In the genomic region with DNA sequence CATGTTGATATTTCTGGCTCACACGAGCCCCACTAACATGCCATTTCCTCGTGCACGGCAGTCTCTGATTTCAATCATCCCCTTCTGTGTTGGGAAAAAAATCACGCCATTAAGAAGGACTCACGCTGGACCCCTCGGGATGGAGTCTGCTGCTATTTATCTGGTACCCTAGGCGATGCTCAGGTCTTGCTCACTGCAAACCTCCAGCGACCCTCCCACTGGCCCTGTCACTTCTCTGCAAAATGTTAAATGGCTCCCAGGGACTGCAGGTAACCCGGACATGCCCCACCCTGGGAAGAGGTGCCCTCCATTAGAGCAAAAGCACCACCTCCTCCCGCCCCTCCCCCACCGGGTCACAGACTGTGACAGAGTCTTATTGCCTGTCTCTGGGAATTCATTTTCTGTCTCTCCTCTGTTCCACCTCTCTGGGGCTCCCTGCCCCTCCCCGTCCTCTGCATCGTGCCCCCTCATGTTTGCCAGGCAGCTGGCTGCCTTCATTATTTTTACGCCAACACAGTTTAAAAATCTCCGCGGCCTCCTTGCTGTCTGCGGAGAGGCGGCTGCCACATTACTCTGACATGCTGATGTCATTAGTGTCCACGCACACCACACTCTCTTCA, we compare ENCODE assay signal across 28 cellular contexts. TPM values are rescaled to one million over a fixed set of nuclear protein-coding genes. Genes with fewer than 3 reads are reported as not detected.
"Had no signal": no experiment of that assay in that cellular context is flagged by ENCODE, and none has a peak within 500 bp of the region (broad histone marks: within the 10 kb centered on the region; RNA-seq: fewer than 3 reads in every experiment).

No MANE protein-coding gene starts in this region.

- H3K4me1 ChIP-seq: sigmoid colon, upper lobe of left lung had no signal

- FAIRE-seq: frontal cortex, islet of Langerhans had no signal

- H3K9me3 Mint-ChIP-seq: activated naive CD8-positive, alpha-beta T cell treated with anti-CD3 and anti-CD28 coated beads, Interleukin-2, amount 50 U/mL, for 24 hours; activated T-helper 1 cell treated with anti-CD3 and anti-CD28 coated beads, Interleukin-12 subunit alpha, Interleukin-12 subunit beta, Interleukin-2, Interleukin-4 antibody, amounts not matched to agents 30 ng/mL and 10 ng/mL and 1 ng/mL, durations not matched to agents 14 hours and 24 hours and 36 hours had no signal

- H3K9me3 ChIP-seq: sigmoid colon had no signal

- H3K27me3 ChIP-seq: cardiac muscle cell, neural progenitor cell, upper lobe of left lung had no signal

- H3K36me3 ChIP-seq: cardiac muscle cell, neural progenitor cell, sigmoid colon, thoracic aorta, upper lobe of left lung had no signal

- DNase-seq: activated CD4-positive, alpha-beta T cell treated with anti-CD3 and anti-CD28 coated beads for 1 hour; activated CD4-positive, alpha-beta T cell treated with anti-CD3 and anti-CD28 coated beads, Interleukin-2, amount 50 U/mL, for 1 hour; activated CD8-positive, alpha-beta T cell treated with anti-CD3 and anti-CD28 coated beads, Interleukin-2, amount 10 ng/mL, durations not matched to agents 7 days and 5 days; activated gamma-delta T cell; activated naive CD4-positive, alpha-beta T cell treated with anti-CD3 and anti-CD28 coated beads, Interleukin-2, amount 50 U/mL, for 16 hours; activated naive CD8-positive, alpha-beta T cell treated with anti-CD3 and anti-CD28 coated beads, Interleukin-2, amount 50 U/mL, for 24 hours; dermis blood vessel endothelial cell; effector CD8-positive, alpha-beta T cell; hypothalamus; mesenchymal stem cell; mucosa of descending colon; sigmoid colon; stimulated activated CD4-positive, alpha-beta T cell treated with anti-CD3 and anti-CD28 coated beads, Interleukin-4, amount 100 ng/mL, for 1 hour; stimulated activated naive CD4-positive, alpha-beta T cell treated with Interleukin-2 at 50 U/mL for 16 hours; T-helper 1 cell; T-helper 9 cell; upper lobe of left lung had no signal

- H3K4me3 ChIP-seq: cardiac muscle cell, mucosa of descending colon, neural progenitor cell, sigmoid colon, smooth muscle cell, thoracic aorta, upper lobe of left lung had no signal

- H3K9ac ChIP-seq: neural progenitor cell had no signal

- H3K27ac ChIP-seq: cardiac muscle cell, neural progenitor cell, sigmoid colon, thoracic aorta, upper lobe of left lung had no signal

- H2AFZ ChIP-seq: neural progenitor cell had no signal

- H3K4me3 Mint-ChIP-seq: activated CD8-positive, alpha-beta T cell treated with anti-CD3 and anti-CD28 coated beads, Interleukin-2, amount 10 ng/mL, durations not matched to agents 7 days and 5 days; activated naive CD8-positive, alpha-beta T cell treated with anti-CD3 and anti-CD28 coated beads, Interleukin-2, amount 50 U/mL, for 24 hours; activated T-helper 1 cell treated with anti-CD3 and anti-CD28 coated beads, Interleukin-12 subunit alpha, Interleukin-12 subunit beta, Interleukin-2, Interleukin-4 antibody, amounts not matched to agents 30 ng/mL and 10 ng/mL and 1 ng/mL, durations not matched to agents 14 hours and 24 hours and 36 hours; neural progenitor cell had no signal

- H3K27ac Mint-ChIP-seq: activated CD8-positive, alpha-beta T cell treated with anti-CD3 and anti-CD28 coated beads, Interleukin-2, amount 10 ng/mL, durations not matched to agents 7 days and 5 days; activated naive CD8-positive, alpha-beta T cell treated with anti-CD3 and anti-CD28 coated beads, Interleukin-2, amount 50 U/mL, for 24 hours; activated T-helper 1 cell treated with anti-CD3 and anti-CD28 coated beads, Interleukin-12 subunit alpha, Interleukin-12 subunit beta, Interleukin-2, Interleukin-4 antibody, amounts not matched to agents 30 ng/mL and 10 ng/mL and 1 ng/mL, durations not matched to agents 14 hours and 24 hours and 36 hours had no signal

- H3K4me2 ChIP-seq: neural progenitor cell, smooth muscle cell had no signal

- H3K4me1 Mint-ChIP-seq: activated naive CD8-positive, alpha-beta T cell treated with anti-CD3 and anti-CD28 coated beads, Interleukin-2, amount 50 U/mL, for 24 hours had no signal

RNA-seq across cellular contexts. Expression of gene GBX2, which starts 40.2 kb away (rescaled TPM):
- total RNA-seq: activated CD8-positive, alpha-beta T cell treated with anti-CD3 and anti-CD28 coated beads, Interleukin-2, amount 10 ng/mL, durations not matched to agents 7 days and 5 days; activated T-helper 1 cell treated with anti-CD3 and anti-CD28 coated beads, Interleukin-12 subunit alpha, Interleukin-12 subunit beta, Interleukin-2, Interleukin-4 antibody, amounts not matched to agents 30 ng/mL and 10 ng/mL and 1 ng/mL, durations not matched to agents 14 hours and 24 hours and 36 hours; liver; mucosa of descending colon; osteoblast; sigmoid colon; smooth muscle cell; thoracic aorta; upper lobe of left lung had no signal
- polyA plus RNA-seq: esophagus, liver, sigmoid colon, smooth muscle cell had no signal

RNA-seq across cellular contexts. Expression of gene ASB18, which starts 55.8 kb away (rescaled TPM):
- total RNA-seq: activated CD8-positive, alpha-beta T cell treated with anti-CD3 and anti-CD28 coated beads, Interleukin-2, amount 10 ng/mL, durations not matched to agents 7 days and 5 days; activated T-helper 1 cell treated with anti-CD3 and anti-CD28 coated beads, Interleukin-12 subunit alpha, Interleukin-12 subunit beta, Interleukin-2, Interleukin-4 antibody, amounts not matched to agents 30 ng/mL and 10 ng/mL and 1 ng/mL, durations not matched to agents 14 hours and 24 hours and 36 hours; cardiac muscle cell; dermis blood vessel endothelial cell; liver; mucosa of descending colon; osteoblast; pulmonary artery endothelial cell; sigmoid colon; smooth muscle cell; thoracic aorta; upper lobe of left lung had no signal
- polyA plus RNA-seq: esophagus, liver, sigmoid colon had no signal
